In genomic region chr10:117087521-117087920, GRCh38 we compare ENCODE assay signal across 35 cellular contexts. TPM values are rescaled to one million over a fixed set of nuclear protein-coding genes. Genes with fewer than 3 reads are reported as not detected.
"Had no signal": no experiment of that assay in that cellular context is flagged by ENCODE, and none has a peak within 500 bp of the region (broad histone marks: within the 10 kb centered on the region; RNA-seq: fewer than 3 reads in every experiment).

No MANE protein-coding gene starts in this region.

- H3K9me3 ChIP-seq: esophagus muscularis mucosa, heart left ventricle, left lung, mucosa of descending colon, suprapubic skin, transverse colon, upper lobe of right lung, uterus had no signal

- DNase-seq: dorsolateral prefrontal cortex; effector memory CD4-positive, alpha-beta T cell; foreskin keratinocyte; heart left ventricle; left cardiac atrium; left lung; mesenchymal stem cell; mucosa of descending colon; naive B cell; stimulated activated CD4-positive, alpha-beta T cell treated with anti-CD3 and anti-CD28 coated beads, Interleukin-12 subunit alpha, Interleukin-12 subunit beta, amount 100 ng/mL, for 4 hours; stimulated activated CD4-positive, alpha-beta T cell treated with anti-CD3 and anti-CD28 coated beads, Interleukin-1b, Interleukin-23, amount 100 ng/mL, for 48 hours; stimulated activated CD4-positive, alpha-beta T cell treated with anti-CD3 and anti-CD28 coated beads, Interleukin-4, amount 100 ng/mL, for 1 hour; stimulated activated CD8-positive, alpha-beta memory T cell treated with anti-CD3 and anti-CD28 coated beads, Interleukin-4, amount 100 ng/mL, for 48 hours; stimulated activated naive CD4-positive, alpha-beta T cell; stimulated activated naive CD8-positive, alpha-beta T cell treated with anti-CD3 and anti-CD28 coated beads, Interleukin-15, amount 100 ng/mL, for 72 hours; transverse colon; upper lobe of right lung; uterus had no signal

- H3K36me3 ChIP-seq: esophagus muscularis mucosa, gastroesophageal sphincter, heart left ventricle, left lung, neural progenitor cell, suprapubic skin, transverse colon, upper lobe of right lung, uterus had no signal

- H3K4me2 ChIP-seq: neural progenitor cell, smooth muscle cell had no signal

- H3K79me2 ChIP-seq: hepatocyte, parathyroid adenoma had no signal

- FAIRE-seq: endothelial cell of umbilical vein had no signal

- H3K4me3 ChIP-seq: dorsolateral prefrontal cortex, esophagus muscularis mucosa, gastroesophageal sphincter, heart left ventricle, hepatocyte, left lung, mucosa of descending colon, neural progenitor cell, smooth muscle cell, suprapubic skin, transverse colon, upper lobe of right lung, uterus had no signal

- ATAC-seq: gastroesophageal sphincter; heart left ventricle; left cardiac atrium; left lung; mucosa of descending colon; natural killer cell treated with Interleukin-12 subunit alpha and Interleukin-12 subunit beta and Interleukin-15 and Interleukin-18, amount 100 ng/mL, for 72 hours; sciatic nerve; stimulated activated naive CD8-positive, alpha-beta T cell treated with anti-CD3 and anti-CD28 coated beads, Interleukin-15, amount 100 ng/mL, for 72 hours; upper lobe of right lung had no signal

- H3K27ac ChIP-seq: dorsolateral prefrontal cortex, esophagus muscularis mucosa, foreskin keratinocyte, gastroesophageal sphincter, heart left ventricle, left lung, neural progenitor cell, parathyroid adenoma, suprapubic skin, transverse colon, upper lobe of right lung, uterus had no signal

- H2AFZ ChIP-seq: hepatocyte, neural progenitor cell, parathyroid adenoma had no signal

- H3K27me3 ChIP-seq: left lung, upper lobe of right lung, uterus had no signal

- H3K9ac ChIP-seq: neural progenitor cell, parathyroid adenoma had no signal

- H3K4me1 ChIP-seq: esophagus muscularis mucosa, gastroesophageal sphincter, heart left ventricle, left lung, neural progenitor cell, parathyroid adenoma, suprapubic skin, transverse colon, upper lobe of right lung, uterus had no signal

RNA-seq across cellular contexts. Expression of gene VAX1, which starts 50.5 kb away (rescaled TPM):
- total RNA-seq: endothelial cell of umbilical vein; epithelial cell of proximal tubule; esophagus muscularis mucosa; fibroblast of lung; gastroesophageal sphincter; heart left ventricle; hepatocyte; left cardiac atrium; left lung; lower leg skin; lung microvascular endothelial cell; mesothelial cell of epicardium; mucosa of descending colon; natural killer cell treated with Interleukin-12 subunit alpha and Interleukin-12 subunit beta and Interleukin-15 and Interleukin-18, amount 100 ng/mL, for 72 hours; osteoblast; progenitor cell of endocrine pancreas; sciatic nerve; smooth muscle cell; suprapubic skin; transverse colon; upper lobe of right lung; uterus had no signal
- polyA plus RNA-seq: endothelial cell of umbilical vein, fibroblast of lung, heart left ventricle, hepatocyte, smooth muscle cell had no signal
